ENCODE assay signal across 17 cellular contexts in the genomic region with DNA sequence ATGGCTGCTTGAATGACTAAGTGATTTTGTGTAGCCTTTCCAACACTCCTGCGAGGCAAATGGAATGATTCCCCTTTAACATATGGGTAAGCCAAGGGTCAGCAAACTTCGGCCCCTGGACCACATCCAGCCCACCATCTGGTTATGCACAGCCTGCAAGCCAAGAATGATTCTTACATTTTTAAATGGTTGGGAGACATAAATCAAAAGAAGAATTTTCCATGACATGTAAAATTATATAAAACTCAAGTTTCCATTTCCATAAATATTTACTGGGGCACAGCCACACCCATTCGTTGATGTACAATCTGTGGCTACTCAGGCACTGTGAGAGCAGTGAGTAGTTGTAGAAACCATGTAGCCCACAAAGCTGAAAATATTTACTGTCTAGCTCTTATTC. TPM values are rescaled to one million over a fixed set of nuclear protein-coding genes. Genes with fewer than 3 reads are reported as not detected.
DNase-seq lines count a peak whose midpoint lies in the region; ATAC-seq and TF ChIP-seq lines count a peak whose summit lies in the region.
"Had no signal": no experiment of that assay in that cellular context is flagged by ENCODE, and none has a peak within 500 bp of the region (broad histone marks: within the 10 kb centered on the region; RNA-seq: fewer than 3 reads in every experiment).

No MANE protein-coding gene starts in this region.

- H3K27me3 Mint-ChIP-seq in CD8-positive, alpha-beta memory T cell, result no peaks in the 10 kb centered on the region
- H3K27me3 Mint-ChIP-seq: progenitor cell of endocrine pancreas; stimulated activated naive B cell treated with anti-CD40 and anti-IgM and Interleukin-4, amounts not matched to agents 10 μg/mL and 1 μg/mL and 100 μg/mL, for 72 hours had no signal

- H3K4me1 ChIP-seq in adipocyte (ENCODE audit: control insufficient read depth, insufficient read depth, low read length), result peaks cover 15% of the 10 kb centered on the region
- H3K4me1 ChIP-seq in CD8-positive, alpha-beta memory T cell (ENCODE audit: insufficient read depth, low read length), result no peaks in the 10 kb centered on the region
- peaks cover 18% of the 10 kb centered on the region for H3K4me1 ChIP-seq in PC-9 (replicated peaks; ENCODE audit: insufficient read depth)

- H3K79me2 ChIP-seq in PC-9 (ENCODE audit: low read depth), result no peaks in the 10 kb centered on the region

- BruUV-seq in PC-9 (replicated peaks; lab: Mats Ljungman, UMichigan), result no TSS peak

- peaks cover 15% of the 10 kb centered on the region; the same call in 1 of the 2 replicates for H3F3A ChIP-seq in PC-9 (ENCODE audit: insufficient read depth, low read depth)

- no peak overlapping the region for H3K27ac Mint-ChIP-seq in CD8-positive, alpha-beta memory T cell
- H3K27ac Mint-ChIP-seq: progenitor cell of endocrine pancreas had no signal

- no peaks in the 10 kb centered on the region for H3K9me3 ChIP-seq in adipocyte (ENCODE audit: control insufficient read depth, low read length)
- no peaks in the 10 kb centered on the region for H3K9me3 ChIP-seq in CD8-positive, alpha-beta memory T cell (ENCODE audit: low read length)
- no peaks in the 10 kb centered on the region for H3K9me3 ChIP-seq in PC-9 (ENCODE audit: insufficient read depth, low read depth)

- H3K4me3 ChIP-seq in adipocyte (ENCODE audit: low read length) (no peak overlapping the region), foreskin fibroblast (ENCODE audit: low read depth in 1 of 2, low read length in 2 of 2) (no peak overlapping the region), PC-9 (no peak overlapping the region)
- no peak overlapping the region for H3K4me3 ChIP-seq in CD8-positive, alpha-beta memory T cell (ENCODE audit: low read length)

- H3K9me2 ChIP-seq in PC-9 (ENCODE audit: insufficient read depth), result no peaks in the 10 kb centered on the region

- CTCF ChIA-PET in CD8-positive, alpha-beta memory T cell (lab: Charles Lee), result no interaction called here
- CTCF ChIA-PET in PC-9 (lab: Charles Lee), result interaction anchor here (0.6 kb wide), 1 partner anchor 27 kb away, joined by 6 read pairs; no protein-coding TSS in a partner anchor

- no peak overlapping the region for H2AFZ ChIP-seq in PC-9

- H3K9me3 Mint-ChIP-seq in CD8-positive, alpha-beta memory T cell, result no peaks in the 10 kb centered on the region
- H3K9me3 Mint-ChIP-seq: WTC11 had no signal

- H3K4me1 Mint-ChIP-seq in CD8-positive, alpha-beta memory T cell, result peaks cover 7 to 45% (median 16%) of the 10 kb centered on the region in 3 donors

- H3K27me3 ChIP-seq in adipocyte (replicated peaks; ENCODE audit: control insufficient read depth, insufficient read depth, low read length) (no peaks in the 10 kb centered on the region), PC-9 (ENCODE audit: insufficient read depth, low read depth) (no peaks in the 10 kb centered on the region)
- no peaks in the 10 kb centered on the region for H3K27me3 ChIP-seq in CD8-positive, alpha-beta memory T cell (ENCODE audit: insufficient read depth, low read length, poor library complexity, severe bottlenecking)

- no peaks in the 10 kb centered on the region for H4K20me1 ChIP-seq in PC-9 (ENCODE audit: insufficient read depth)

- peak; percentile 81 for DNase-seq in EH (ENCODE audit: low read depth)
- DNase-seq in adipocyte (ENCODE audit: low read depth), result peak; percentile 61
- peak; percentile 53 to 79 for DNase-seq in foreskin fibroblast
- no peak for DNase-seq in sciatic nerve (ENCODE audit: low spot score)
- DNase-seq in CD8-positive, alpha-beta memory T cell, result no peak
- DNase-seq in PC-9, result no peak
- DNase-seq in NCI-H1930 (lab: John Stamatoyannopoulos, UW), result no peak
- DNase-seq: GF-D8; KG1; midbrain; NCI-H1694 treated with DMSO at 0.1 percent for 48 hours; stimulated activated CD4-positive, alpha-beta T cell treated with anti-CD3 and anti-CD28 coated beads, Interleukin-4, amount 100 ng/mL, for 24 hours; stimulated activated naive B cell treated with anti-CD40 and anti-IgM and Interleukin-4, amounts not matched to agents 10 μg/mL and 1 μg/mL and 100 μg/mL, for 72 hours had no signal

- H3K36me3 Mint-ChIP-seq in CD8-positive, alpha-beta memory T cell, result peaks cover 11 to 62% (median 23%) of the 10 kb centered on the region in 3 donors

- TF ChIP-seq CTCF in foreskin fibroblast (IDR thresholded peaks at IDR 0.05; ENCODE audit: low read depth, low read length) (no peak), PC-9 (conservative IDR thresholded peaks at IDR 0.05) (no peak)

- peak overlapping the region; percentile 49 for H3K9ac ChIP-seq in adipocyte (ENCODE audit: low read length)

- POLR2A ChIA-PET in CD8-positive, alpha-beta memory T cell (lab: Charles Lee), result no interaction called here
- POLR2A ChIA-PET in PC-9 (lab: Charles Lee; ENCODE audit: unreplicated experiment), result interaction anchor here (0.7 kb wide), 1 partner anchor 25 kb away, joined by 32 read pairs; no protein-coding TSS in a partner anchor

- H3K4me3 Mint-ChIP-seq in CD8-positive, alpha-beta memory T cell, result no peak overlapping the region
- H3K4me3 Mint-ChIP-seq: CD14-positive monocyte; stimulated activated naive B cell treated with anti-CD40 and anti-IgM and Interleukin-4, amounts not matched to agents 10 μg/mL and 1 μg/mL and 100 μg/mL, for 72 hours; WTC11 had no signal

- intact Hi-C loops in sciatic nerve (cut with DNase I) (no loop called here), PC-9 (cut with micrococcal nuclease; ENCODE audit: unreplicated experiment) (no loop called here)

- H3K4me2 ChIP-seq in PC-9, result no peak overlapping the region

- ATAC-seq in sciatic nerve (peak; percentile 55), GM19328 (IDR thresholded peaks at IDR 0.05; ENCODE audit: unreplicated experiment) (no peak)
- ATAC-seq: stimulated activated naive B cell treated with anti-CD40 and anti-IgM and Interleukin-4, amounts not matched to agents 10 μg/mL and 1 μg/mL and 100 μg/mL, for 72 hours had no signal

- no peak overlapping the region for H3K27ac ChIP-seq in CD8-positive, alpha-beta memory T cell (ENCODE audit: low read depth, low read length)
- H3K27ac ChIP-seq in PC-9, result no peak overlapping the region

- H3K36me3 ChIP-seq in adipocyte (ENCODE audit: control insufficient read depth, insufficient read depth, low read length, severe bottlenecking), result peaks cover 2% of the 10 kb centered on the region
- H3K36me3 ChIP-seq in CD8-positive, alpha-beta memory T cell (ENCODE audit: insufficient read depth, low read length), result peaks cover 9% of the 10 kb centered on the region
- no peaks in the 10 kb centered on the region; the same call in 1 of the 2 replicates for H3K36me3 ChIP-seq in PC-9 (ENCODE audit: low read depth)

RNA-seq across cellular contexts. Expression of gene SLC8B1, which starts 9.0 kb away (rescaled TPM):
- total RNA-seq in sciatic nerve (34.3 TPM), PC-9 (2021) (29.0 and 39.1 TPM in 2 replicates)
- 10 to 100 TPM; 14.9 to 16.8 TPM for total RNA-seq in CD8-positive, alpha-beta memory T cell
- 26.8 TPM for polyA plus RNA-seq in CD8-positive, alpha-beta memory T cell

RNA-seq across cellular contexts. Expression of gene PLBD2, which starts 32.4 kb away (rescaled TPM):
- total RNA-seq in sciatic nerve (44.2 TPM), PC-9 (2021) (30.7 and 33.8 TPM in 2 replicates)
- total RNA-seq in CD8-positive, alpha-beta memory T cell, result 10 to 100 TPM; 19.5 to 20.7 TPM
- 10.0 TPM for polyA plus RNA-seq in CD8-positive, alpha-beta memory T cell

Comparison
In these comparisons a context has a peak if more than half of its experiments do, and no peak if none do; other contexts are left out.
1. DNase-seq: peak in EH (single experiment), adipocyte (single experiment) and foreskin fibroblast (2 of 2); none in sciatic nerve (single experiment), CD8-positive, alpha-beta memory T cell (0 of 5), PC-9 (0 of 2) and NCI-H1930 (0 of 2).